35 cellular contexts compared by ENCODE assay signal in genomic region chrX:79281775-79282174, GRCh38.
"Had no signal": no experiment of that assay in that cellular context is flagged by ENCODE, and none has a peak within 500 bp of the region (broad histone marks: within the 10 kb centered on the region; RNA-seq: fewer than 3 reads in every experiment).

No MANE protein-coding gene starts in this region.

- H3K36me3 ChIP-seq: MG63 had no signal

- H3K4me3 ChIP-seq: MG63 had no signal

- DNase-seq: Karpas-422, Kasumi-1, MG63, MM.1S, MV-4-11, NCI-H1048, NCI-H1092, NCI-H1092 treated with DMSO at 0.1 percent for 48 hours, NCI-H1105, NCI-H1105 treated with DMSO at 0.1 percent for 48 hours, NCI-H1417, NCI-H1417 treated with DMSO at 0.1 percent for 48 hours, NCI-H1436, NCI-H1436 treated with DMSO at 0.1 percent for 48 hours, NCI-H146, NCI-H1694, NCI-H1694 treated with DMSO at 0.1 percent for 48 hours, NCI-H187, NCI-H187 treated with DMSO at 0.1 percent for 48 hours, NCI-H1930, NCI-H2029, NCI-H2029 treated with DMSO at 0.1 percent for 48 hours, NCI-H2081, NCI-H2081 treated with DMSO at 0.1 percent for 48 hours, NCI-H2107, NCI-H2171, NCI-H2171 treated with DMSO at 0.1 percent for 48 hours, NCI-H2227 treated with DMSO at 0.1 percent for 48 hours, NCI-H226, NCI-H345, NCI-H446, NCI-H446 treated with DMSO at 0.1 percent for 48 hours, NCI-H510A, NCI-H510A treated with DMSO at 0.1 percent for 48 hours, NCI-H524 had no signal

- H3K9me3 ChIP-seq: MG63 had no signal
